Comparison of ENCODE assay signal across 21 cellular contexts in the genomic region with DNA sequence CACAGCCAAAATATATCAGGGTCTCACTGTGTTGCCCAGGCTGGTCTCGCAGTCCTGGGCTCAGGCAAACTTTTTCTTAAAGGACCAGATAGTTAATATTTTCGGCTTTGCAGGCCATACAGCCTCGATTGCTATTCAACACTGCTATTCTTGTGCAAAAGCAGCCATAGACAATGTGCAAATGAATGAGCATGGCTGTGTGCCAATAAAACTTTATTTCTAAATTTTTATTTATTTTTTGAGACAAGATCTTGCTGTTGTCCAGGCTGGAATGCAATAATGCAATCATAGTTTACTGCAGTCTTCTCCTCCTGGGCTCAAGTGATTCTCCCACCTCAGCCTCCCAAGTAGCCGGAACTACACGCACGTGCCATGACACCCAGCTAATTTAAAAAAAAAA. TPM values are rescaled to one million over a fixed set of nuclear protein-coding genes. Genes with fewer than 3 reads are reported as not detected.
DNase-seq lines count a peak whose midpoint lies in the region; ATAC-seq, FAIRE-seq and TF ChIP-seq lines count a peak whose summit lies in the region.
"Had no signal": no experiment of that assay in that cellular context is flagged by ENCODE, and none has a peak within 500 bp of the region (broad histone marks: within the 10 kb centered on the region; RNA-seq: fewer than 3 reads in every experiment).

No MANE protein-coding gene starts in this region.

- no peak for TF ChIP-seq POLR2A in K562 (conservative IDR thresholded peaks at IDR 0.05)

- H3K27me3 ChIP-seq in mammary epithelial cell (ENCODE audit: insufficient read depth, low read length) (no peaks in the 10 kb centered on the region), K562 (ENCODE audit: control insufficient read depth in 2 of 2, insufficient read depth in 2 of 2, low read length in 2 of 2) (no peaks in the 10 kb centered on the region)

- H3K9me1 ChIP-seq in K562 (ENCODE audit: control insufficient read depth, insufficient read depth, low read length), result no peaks in the 10 kb centered on the region

- no peak overlapping the region for H3K9ac ChIP-seq in mammary epithelial cell (ENCODE audit: insufficient read depth, low read length)
- no peak overlapping the region for H3K9ac ChIP-seq in K562 (ENCODE audit: insufficient read depth in 1 of 2, low read depth in 2 of 2, low read length in 2 of 2)
- H3K9ac ChIP-seq: GM23248 had no signal

- H3K36me3 Mint-ChIP-seq in MCF 10A (ENCODE audit: insufficient read depth, unreplicated experiment) (peaks cover 42% of the 10 kb centered on the region), neural crest cell (ENCODE audit: low read depth) (peaks cover 6% of the 10 kb centered on the region)

- CTCF ChIA-PET in MCF 10A (lab: Yijun Ruan, JAX) (no interaction called here), mammary epithelial cell (lab: Charles Lee; ENCODE audit: low non-redundant PET) (no interaction called here), K562 (lab: Yijun Ruan, JAX; ENCODE audit: low intra/inter-chr PET ratio) (no interaction called here)

- in situ Hi-C loops in mammary epithelial cell (cut with MboI; ENCODE audit: low sequenced_read_pairs in 2 of 2), result no loop called here
- in situ Hi-C loops in K562 (cut with MboI), result no loop called here

- peaks cover 28% of the 10 kb centered on the region for H3K79me2 ChIP-seq in mammary epithelial cell (ENCODE audit: insufficient read depth, low read length)
- peaks cover 4% of the 10 kb centered on the region; the same call in 1 of the 3 replicates for H3K79me2 ChIP-seq in K562 (ENCODE audit: control insufficient read depth, insufficient read depth, low read length)

- H3K4me2 ChIP-seq in mammary epithelial cell (ENCODE audit: insufficient read depth, low read depth, low read length) (no peak overlapping the region), K562 (ENCODE audit: insufficient read depth, low read length) (no peak overlapping the region)

- H3K9me3 ChIP-seq in mammary epithelial cell (replicated peaks; ENCODE audit: insufficient read depth, low read length) (no peaks in the 10 kb centered on the region), K562 (replicated peaks; ENCODE audit: control insufficient read depth, insufficient read depth, low read depth, low read length) (no peaks in the 10 kb centered on the region)
- H3K9me3 ChIP-seq: Caco-2 had no signal

- TF ChIP-seq EP300 in K562 (IDR thresholded peaks at IDR 0.05; ENCODE audit: low read length), result no peak

- H3K27me3 Mint-ChIP-seq in MCF 10A (ENCODE audit: insufficient read depth, unreplicated experiment), result no peaks in the 10 kb centered on the region
- peaks cover 4% of the 10 kb centered on the region for H3K27me3 Mint-ChIP-seq in neural crest cell (ENCODE audit: low read depth)
- H3K27me3 Mint-ChIP-seq: CD4-positive, CD25-positive, alpha-beta regulatory T cell had no signal

- H3K27ac Mint-ChIP-seq in MCF 10A (ENCODE audit: low read depth, unreplicated experiment), result peak overlapping the region; percentile 33
- H3K27ac Mint-ChIP-seq in neural crest cell (ENCODE audit: unreplicated experiment), result no peak overlapping the region
- H3K27ac Mint-ChIP-seq: CD8-positive, alpha-beta T cell had no signal

- ATAC-seq in K562 (no peak), Right ventricle myocardium inferior (no peak)
- ATAC-seq: CD8-positive, alpha-beta T cell had no signal

- WGBS in mammary epithelial cell (ENCODE audit: low coverage, missing lambda C conversion rate), result 93% methylated on average over 6 of the region's 6 CpGs
- WGBS in K562 (ENCODE audit: insufficient coverage, low coverage, missing lambda C conversion rate), result 72% methylated on average over 6 of the region's 6 CpGs

- BruUV-seq in MCF 10A (replicated peaks; lab: Mats Ljungman, UMichigan), result no TSS peak
- BruUV-seq in mammary epithelial cell (replicated peaks; lab: Mats Ljungman, UMichigan), result no TSS peak
- no TSS peak for BruUV-seq in K562 (replicated peaks; lab: Mats Ljungman, UMichigan)

- intact Hi-C loops in MCF 10A (cut with micrococcal nuclease) (loop anchor here (5.0 kb wide), 1 partner anchor 354 kb away; a partner anchor contains a TSS), mammary epithelial cell (cut with micrococcal nuclease) (no loop called here), K562 (cut with micrococcal nuclease) (no loop called here), Right ventricle myocardium inferior (cut with DNase I) (no loop called here)

- DNase-seq in MCF 10A (ENCODE audit: unreplicated experiment) (no peak), mammary epithelial cell (no peak), K562 (ENCODE audit: extremely low read depth in 1 of 4, low spot score in 3 of 4) (no peak), neural crest cell (ENCODE audit: low read depth, low spot score) (no peak), SK-N-DZ (ENCODE audit: low spot score) (no peak), Right ventricle myocardium inferior (ENCODE audit: missing footprints) (no peak)
- DNase-seq: Caco-2; CD4-positive, CD25-positive, alpha-beta regulatory T cell; CD8-positive, alpha-beta T cell; DMS153; DND-41; GM23248; H7; HCEC 1CT had no signal

- H3K4me3 ChIP-seq in mammary epithelial cell (replicated peaks in 1 of 3; ENCODE audit: insufficient read depth in 1 of 3, low read depth in 2 of 3, low read length in 3 of 3), result no peak overlapping the region
- no peak overlapping the region for H3K4me3 ChIP-seq in K562
- H3K4me3 ChIP-seq: GM23248 had no signal

- H3K4me3 Mint-ChIP-seq in MCF 10A (ENCODE audit: unreplicated experiment) (no peak overlapping the region), neural crest cell (peak overlapping the region; percentile 22)
- H3K4me3 Mint-ChIP-seq: CD4-positive, CD25-positive, alpha-beta regulatory T cell; CD8-positive, alpha-beta T cell had no signal

- TF ChIP-seq CTCF in MCF 10A (IDR thresholded peaks at IDR 0.05; ENCODE audit: unreplicated experiment) (no peak), mammary epithelial cell (conservative IDR thresholded peaks at IDR 0.05 in 1 of 2, IDR thresholded peaks at IDR 0.05 in 1 of 2; ENCODE audit: extremely low read depth in 1 of 2, insufficient read depth in 1 of 2, low read depth in 1 of 2, low read length in 2 of 2) (no peak), K562 (IDR thresholded peaks at IDR 0.05 in 2 of 3, conservative IDR thresholded peaks at IDR 0.05 in 1 of 3; ENCODE audit: insufficient read depth in 2 of 3, low read depth in 1 of 3, low read length in 3 of 3) (no peak), neural crest cell (conservative IDR thresholded peaks at IDR 0.05) (no peak)

- peaks cover 12% of the 10 kb centered on the region for H3K4me1 ChIP-seq in mammary epithelial cell (ENCODE audit: insufficient read depth, low read length)
- peaks cover 13 to 35% of the 10 kb centered on the region in 2 experiments for H3K4me1 ChIP-seq in K562 (replicated peaks in 1 of 2; ENCODE audit: control insufficient read depth in 2 of 2, insufficient read depth in 2 of 2, low read length in 2 of 2)

- FAIRE-seq in K562 (lab: Jason Lieb, UNC), result no peak
- FAIRE-seq: A204.1, G401.6, GM19239, H1 had no signal

- H3K36me3 ChIP-seq in mammary epithelial cell (ENCODE audit: insufficient read depth, low read length) (no peaks in the 10 kb centered on the region), K562 (ENCODE audit: control insufficient read depth, insufficient read depth, low read length) (peaks cover 5% of the 10 kb centered on the region; the same call in 2 of the 3 replicates)

- H3K27ac ChIP-seq in mammary epithelial cell (ENCODE audit: insufficient read depth, low read depth, low read length), result no peak overlapping the region
- H3K27ac ChIP-seq in K562 (ENCODE audit: extremely low read depth, low read depth, low read length), result no peak overlapping the region
- H3K27ac ChIP-seq: 22Rv1, C4-2B, GM23248 had no signal

- H3K4me1 Mint-ChIP-seq in MCF 10A (ENCODE audit: insufficient read depth, unreplicated experiment), result peaks cover 21% of the 10 kb centered on the region
- H3K4me1 Mint-ChIP-seq in neural crest cell, result peaks cover 25% of the 10 kb centered on the region

- POLR2A ChIA-PET in MCF 10A (lab: Yijun Ruan, JAX) (interaction anchor here (0.6 kb wide), 1 partner anchor 56 kb away, joined by 3 read pairs; no protein-coding TSS in a partner anchor), K562 (lab: Yijun Ruan, JAX) (interaction anchor here (0.6 kb wide), 1 partner anchor 105 kb away, joined by 4 read pairs; no protein-coding TSS in a partner anchor)

- H2AFZ ChIP-seq in mammary epithelial cell (ENCODE audit: low read depth, low read length) (no peak overlapping the region), K562 (ENCODE audit: low read depth, low read length) (no peak overlapping the region)
- H2AFZ ChIP-seq: GM23248 had no signal

- H4K20me1 ChIP-seq in mammary epithelial cell (ENCODE audit: insufficient read depth, low read length) (no peaks in the 10 kb centered on the region), K562 (replicated peaks; ENCODE audit: control insufficient read depth, insufficient read depth, low read length) (no peaks in the 10 kb centered on the region)

- TF ChIP-seq RAD21 in K562 (CRISPR knock-in tag; conservative IDR thresholded peaks at IDR 0.05 in 1 of 2, IDR thresholded peaks at IDR 0.05 in 1 of 2), result no peak

- dilution Hi-C loops in mammary epithelial cell (cut with HindIII; ENCODE audit: low sequenced_read_pairs), result no loop called here

- H3K9me3 Mint-ChIP-seq in MCF 10A (ENCODE audit: unreplicated experiment) (no peaks in the 10 kb centered on the region), neural crest cell (no peaks in the 10 kb centered on the region)
- H3K9me3 Mint-ChIP-seq: CD4-positive, CD25-positive, alpha-beta regulatory T cell; CD8-positive, alpha-beta T cell had no signal

RNA-seq across cellular contexts. Expression of a gene that starts 8.2 kb away (rescaled TPM):
- 115 and 143 TPM in 2 replicates for total RNA-seq in MCF 10A (2022)
- 100 to 1,000 TPM in 1 of 2 donors, 10 to 100 TPM in 1; 57.2 to 101 TPM for total RNA-seq in mammary epithelial cell
- 56.6 TPM for polyA plus RNA-seq in mammary epithelial cell
- 68.2 TPM for polyA minus RNA-seq in mammary epithelial cell
- total RNA-seq in K562 (2011; cell fraction: chromatin; rRNA removed; ENCODE audit: low replicate concordance), result 25.8 and 59.8 TPM in 2 replicates
- total RNA-seq in K562 (2011; cell fraction: nucleolus; rRNA removed), result 50.9 and 57.9 TPM in 2 replicates
- 34.4 and 35.8 TPM in 2 replicates for total RNA-seq in K562 (2011; cell fraction: nucleoplasm; rRNA removed)
- 38.1 and 42.4 TPM in 2 replicates for total RNA-seq in K562 (2014; rRNA removed)
- 5.7 and 10.9 TPM in 2 replicates for total RNA-seq in K562 (2014; rRNA removed; fragmentation: Illumina TruSeq; extraction: Trizol)
- 27.7 and 31.0 TPM in 2 replicates for total RNA-seq in K562 (2015; rRNA removed; fragmentation: Illumina TruSeq; extraction: Trizol)
- total RNA-seq in K562 (2021), result 61.1 and 65.5 TPM in 2 replicates
- polyA plus RNA-seq in K562 (2011; rRNA removed), result 21.2 and 39.4 TPM in 2 replicates
- polyA plus RNA-seq in K562 (2011; cell fraction: cytosol; rRNA removed), result 57.8 and 119 TPM in 2 replicates
- polyA plus RNA-seq in K562 (2011; cell fraction: nucleus; rRNA removed), result 39.0 and 56.0 TPM in 2 replicates
- polyA plus RNA-seq in K562 (2012), result 40.4 and 112 TPM in 2 replicates
- polyA plus RNA-seq in K562 (2014; fragmentation: Illumina TruSeq; extraction: Trizol), result 23.7 and 27.1 TPM in 2 replicates
- 1 to 10 TPM in 1 of 2 experiments, under 1 TPM in 1; 0.79 to 1.1 TPM for polyA plus RNA-seq in K562 (2014; fragmentation: Nextera tagmentation; extraction: Ambion mirVana)
- polyA plus RNA-seq in K562 (2014; rRNA removed), result 51.7 and 52.6 TPM in 2 replicates
- polyA minus RNA-seq in K562 (2011; rRNA and poly(A)+ RNA removed), result 13.2 and 17.5 TPM in 2 replicates
- polyA minus RNA-seq in K562 (2011; cell fraction: cytosol; rRNA and poly(A)+ RNA removed), result 28.4 and 35.0 TPM in 2 replicates
- 23.0 and 27.4 TPM in 2 replicates for polyA minus RNA-seq in K562 (2011; cell fraction: nucleus; rRNA and poly(A)+ RNA removed)
- total RNA-seq in neural crest cell, result 91.2 and 99.7 TPM in 2 replicates
- polyA plus RNA-seq in SK-N-DZ (2014; cell fraction: cytosol; rRNA removed), result 50.8 and 54.2 TPM in 2 replicates
- polyA plus RNA-seq in SK-N-DZ (2014; cell fraction: nucleus; rRNA removed), result 40.2 and 48.6 TPM in 2 replicates
- 20.8 TPM for total RNA-seq in Right ventricle myocardium inferior

RNA-seq across cellular contexts. Expression of a gene that starts 32.9 kb away (rescaled TPM):
- 3.4 and 5.0 TPM in 2 replicates for total RNA-seq in MCF 10A (2022)
- total RNA-seq in mammary epithelial cell, result 10 to 100 TPM; 42.2 to 90.4 TPM
- 17.1 TPM for polyA plus RNA-seq in mammary epithelial cell
- polyA minus RNA-seq in mammary epithelial cell, result 13.5 TPM
- 4.5 and 13.1 TPM in 2 replicates for total RNA-seq in K562 (2011; cell fraction: chromatin; rRNA removed; ENCODE audit: low replicate concordance)
- total RNA-seq in K562 (2011; cell fraction: nucleolus; rRNA removed), result 8.3 and 9.1 TPM in 2 replicates
- 5.7 and 7.9 TPM in 2 replicates for total RNA-seq in K562 (2011; cell fraction: nucleoplasm; rRNA removed)
- 1.9 and 2.8 TPM in 2 replicates for total RNA-seq in K562 (2014; rRNA removed)
- 0.38 and 0.44 TPM in 2 replicates for total RNA-seq in K562 (2014; rRNA removed; fragmentation: Illumina TruSeq; extraction: Trizol)
- 0.79 and 1.0 TPM in 2 replicates for total RNA-seq in K562 (2015; rRNA removed; fragmentation: Illumina TruSeq; extraction: Trizol)
- total RNA-seq in K562 (2021), result 1.6 and 2.0 TPM in 2 replicates
- polyA plus RNA-seq in K562 (2011; rRNA removed), result 1.4 and 1.7 TPM in 2 replicates
- 1.8 and 3.5 TPM in 2 replicates for polyA plus RNA-seq in K562 (2011; cell fraction: cytosol; rRNA removed)
- polyA plus RNA-seq in K562 (2011; cell fraction: nucleus; rRNA removed), result 7.2 and 8.8 TPM in 2 replicates
- polyA plus RNA-seq in K562 (2012), result 1.8 and 4.7 TPM in 2 replicates
- 1.1 and 1.3 TPM in 2 replicates for polyA plus RNA-seq in K562 (2014; fragmentation: Illumina TruSeq; extraction: Trizol)
- polyA plus RNA-seq in K562 (2014; fragmentation: Nextera tagmentation; extraction: Ambion mirVana), result under 1 TPM; 0.06 to 0.10 TPM
- polyA plus RNA-seq in K562 (2014; rRNA removed), result 2.0 and 3.0 TPM in 2 replicates
- polyA minus RNA-seq in K562 (2011; rRNA and poly(A)+ RNA removed), result 0.81 and 0.84 TPM in 2 replicates
- 2.1 and 3.7 TPM in 2 replicates for polyA minus RNA-seq in K562 (2011; cell fraction: cytosol; rRNA and poly(A)+ RNA removed)
- polyA minus RNA-seq in K562 (2011; cell fraction: nucleus; rRNA and poly(A)+ RNA removed), result 1.8 and 1.9 TPM in 2 replicates
- total RNA-seq in neural crest cell, result 17.4 and 17.9 TPM in 2 replicates
- polyA plus RNA-seq in SK-N-DZ (2014; cell fraction: cytosol; rRNA removed), result 3.6 and 5.5 TPM in 2 replicates
- polyA plus RNA-seq in SK-N-DZ (2014; cell fraction: nucleus; rRNA removed), result 10.8 and 19.5 TPM in 2 replicates
- 66.2 TPM for total RNA-seq in Right ventricle myocardium inferior

RNA-seq across cellular contexts. Expression of a gene that starts 42.5 kb away (rescaled TPM):
- total RNA-seq in MCF 10A (2022) (not detected in 2 replicates), mammary epithelial cell (not detected), K562 (2014; rRNA removed) (not detected in 2 replicates), K562 (2014; rRNA removed; fragmentation: Illumina TruSeq; extraction: Trizol) (not detected in 2 replicates), K562 (2015; rRNA removed; fragmentation: Illumina TruSeq; extraction: Trizol) (not detected in 2 replicates), K562 (2021) (not detected in 2 replicates), neural crest cell (not detected in 2 replicates), Right ventricle myocardium inferior (not detected)
- polyA plus RNA-seq in mammary epithelial cell (not detected), K562 (2011; rRNA removed) (not detected in 2 replicates), K562 (2014; fragmentation: Illumina TruSeq; extraction: Trizol) (not detected in 2 replicates), K562 (2014; fragmentation: Nextera tagmentation; extraction: Ambion mirVana) (not detected), K562 (2014; rRNA removed) (not detected in 2 replicates)
- not detected for polyA minus RNA-seq in mammary epithelial cell
- not detected in 2 replicates for total RNA-seq in K562 (2011; cell fraction: chromatin; rRNA removed; ENCODE audit: low replicate concordance)
- not detected in 2 replicates for total RNA-seq in K562 (2011; cell fraction: nucleolus; rRNA removed)
- total RNA-seq in K562 (2011; cell fraction: nucleoplasm; rRNA removed), result not detected in 2 replicates
- polyA plus RNA-seq in K562 (2011; cell fraction: cytosol; rRNA removed), result not detected in 2 replicates
- polyA plus RNA-seq in K562 (2011; cell fraction: nucleus; rRNA removed), result not detected in 2 replicates
- not detected in 2 replicates for polyA plus RNA-seq in K562 (2012)
- not detected in 2 replicates for polyA minus RNA-seq in K562 (2011; rRNA and poly(A)+ RNA removed)
- not detected in 2 replicates for polyA minus RNA-seq in K562 (2011; cell fraction: cytosol; rRNA and poly(A)+ RNA removed)
- not detected in 2 replicates for polyA minus RNA-seq in K562 (2011; cell fraction: nucleus; rRNA and poly(A)+ RNA removed)
- polyA plus RNA-seq in SK-N-DZ (2014; cell fraction: cytosol; rRNA removed), result not detected in 2 replicates
- polyA plus RNA-seq in SK-N-DZ (2014; cell fraction: nucleus; rRNA removed), result not detected in 2 replicates
- total RNA-seq: Caco-2; CD4-positive, CD25-positive, alpha-beta regulatory T cell; CD8-positive, alpha-beta T cell; GM23248; H1; H7 had no signal
- polyA plus RNA-seq: BJ; CD4-positive, CD25-positive, alpha-beta regulatory T cell; GM23248; H1 had no signal

RNA-seq across cellular contexts. Expression of a gene that starts 52.2 kb away (rescaled TPM):
- total RNA-seq in MCF 10A (2022), result 103 and 107 TPM in 2 replicates
- total RNA-seq in mammary epithelial cell, result 10 to 100 TPM; 74.2 to 92.5 TPM
- polyA plus RNA-seq in mammary epithelial cell, result 127 TPM
- polyA minus RNA-seq in mammary epithelial cell, result 162 TPM
- 106 and 273 TPM in 2 replicates for total RNA-seq in K562 (2011; cell fraction: chromatin; rRNA removed; ENCODE audit: low replicate concordance)
- total RNA-seq in K562 (2011; cell fraction: nucleolus; rRNA removed), result 296 and 314 TPM in 2 replicates
- 215 and 219 TPM in 2 replicates for total RNA-seq in K562 (2011; cell fraction: nucleoplasm; rRNA removed)
- 82.6 and 90.5 TPM in 2 replicates for total RNA-seq in K562 (2014; rRNA removed)
- 35.5 and 50.0 TPM in 2 replicates for total RNA-seq in K562 (2014; rRNA removed; fragmentation: Illumina TruSeq; extraction: Trizol)
- total RNA-seq in K562 (2015; rRNA removed; fragmentation: Illumina TruSeq; extraction: Trizol), result 64.3 and 64.8 TPM in 2 replicates
- 119 TPM in 2 replicates for total RNA-seq in K562 (2021)
- 114 and 144 TPM in 2 replicates for polyA plus RNA-seq in K562 (2011; rRNA removed)
- 128 and 182 TPM in 2 replicates for polyA plus RNA-seq in K562 (2011; cell fraction: cytosol; rRNA removed)
- 207 and 344 TPM in 2 replicates for polyA plus RNA-seq in K562 (2011; cell fraction: nucleus; rRNA removed)
- polyA plus RNA-seq in K562 (2012), result 78.2 and 109 TPM in 2 replicates
- polyA plus RNA-seq in K562 (2014; fragmentation: Illumina TruSeq; extraction: Trizol), result 84.8 and 97.0 TPM in 2 replicates
- 10 to 100 TPM in 1 of 2 experiments, 1 to 10 TPM in 1; 4.9 to 18.1 TPM for polyA plus RNA-seq in K562 (2014; fragmentation: Nextera tagmentation; extraction: Ambion mirVana)
- 86.0 and 87.5 TPM in 2 replicates for polyA plus RNA-seq in K562 (2014; rRNA removed)
- polyA minus RNA-seq in K562 (2011; rRNA and poly(A)+ RNA removed), result 78.1 and 108 TPM in 2 replicates
- polyA minus RNA-seq in K562 (2011; cell fraction: cytosol; rRNA and poly(A)+ RNA removed), result 89.7 and 127 TPM in 2 replicates
- 32.6 and 43.8 TPM in 2 replicates for polyA minus RNA-seq in K562 (2011; cell fraction: nucleus; rRNA and poly(A)+ RNA removed)
- total RNA-seq in neural crest cell, result 78.4 and 81.7 TPM in 2 replicates
- 34.4 and 39.1 TPM in 2 replicates for polyA plus RNA-seq in SK-N-DZ (2014; cell fraction: cytosol; rRNA removed)
- polyA plus RNA-seq in SK-N-DZ (2014; cell fraction: nucleus; rRNA removed), result 36.3 and 44.9 TPM in 2 replicates
- total RNA-seq in Right ventricle myocardium inferior, result 35.5 TPM

RNA-seq across cellular contexts. Expression of a gene that starts 54.8 kb away (rescaled TPM):
- total RNA-seq in MCF 10A (2022) (not detected in 2 replicates), mammary epithelial cell (1 to 10 TPM in 1 of 2 donors, under 1 TPM in 1; 0.17 to 1.4 TPM), K562 (2014; rRNA removed) (not detected in 2 replicates), K562 (2014; rRNA removed; fragmentation: Illumina TruSeq; extraction: Trizol) (not detected in 2 replicates), K562 (2015; rRNA removed; fragmentation: Illumina TruSeq; extraction: Trizol) (not detected in 2 replicates), K562 (2021) (not detected in 2 replicates), neural crest cell (0.71 and 0.96 TPM in 2 replicates), Right ventricle myocardium inferior (not detected)
- polyA plus RNA-seq in mammary epithelial cell (0.35 TPM), K562 (2011; rRNA removed) (0.15 and 0.35 TPM in 2 replicates), K562 (2014; fragmentation: Illumina TruSeq; extraction: Trizol) (not detected in 2 replicates), K562 (2014; fragmentation: Nextera tagmentation; extraction: Ambion mirVana) (under 1 TPM in 1 of 2 experiments, not detected in 1; 0.06 TPM), K562 (2014; rRNA removed) (not detected in 2 replicates)
- polyA minus RNA-seq in mammary epithelial cell, result 2.2 TPM
- total RNA-seq in K562 (2011; cell fraction: chromatin; rRNA removed; ENCODE audit: low replicate concordance), result 0.62 TPM in 1 of 2 replicates, not detected in the other
- 0.26 TPM in 1 of 2 replicates, not detected in the other for total RNA-seq in K562 (2011; cell fraction: nucleolus; rRNA removed)
- total RNA-seq in K562 (2011; cell fraction: nucleoplasm; rRNA removed), result 0.22 TPM in 1 of 2 replicates, not detected in the other
- polyA plus RNA-seq in K562 (2011; cell fraction: cytosol; rRNA removed), result 0.10 and 0.18 TPM in 2 replicates
- 0.18 and 0.28 TPM in 2 replicates for polyA plus RNA-seq in K562 (2011; cell fraction: nucleus; rRNA removed)
- 0.12 TPM in 1 of 2 replicates, not detected in the other for polyA plus RNA-seq in K562 (2012)
- not detected in 2 replicates for polyA minus RNA-seq in K562 (2011; rRNA and poly(A)+ RNA removed)
- polyA minus RNA-seq in K562 (2011; cell fraction: cytosol; rRNA and poly(A)+ RNA removed), result not detected in 2 replicates
- polyA minus RNA-seq in K562 (2011; cell fraction: nucleus; rRNA and poly(A)+ RNA removed), result 0.22 and 0.27 TPM in 2 replicates
- 0.07 and 0.25 TPM in 2 replicates for polyA plus RNA-seq in SK-N-DZ (2014; cell fraction: cytosol; rRNA removed)
- not detected in 2 replicates for polyA plus RNA-seq in SK-N-DZ (2014; cell fraction: nucleus; rRNA removed)
- total RNA-seq: Caco-2; CD4-positive, CD25-positive, alpha-beta regulatory T cell; CD8-positive, alpha-beta T cell; H7 had no signal
